In the genomic region with DNA sequence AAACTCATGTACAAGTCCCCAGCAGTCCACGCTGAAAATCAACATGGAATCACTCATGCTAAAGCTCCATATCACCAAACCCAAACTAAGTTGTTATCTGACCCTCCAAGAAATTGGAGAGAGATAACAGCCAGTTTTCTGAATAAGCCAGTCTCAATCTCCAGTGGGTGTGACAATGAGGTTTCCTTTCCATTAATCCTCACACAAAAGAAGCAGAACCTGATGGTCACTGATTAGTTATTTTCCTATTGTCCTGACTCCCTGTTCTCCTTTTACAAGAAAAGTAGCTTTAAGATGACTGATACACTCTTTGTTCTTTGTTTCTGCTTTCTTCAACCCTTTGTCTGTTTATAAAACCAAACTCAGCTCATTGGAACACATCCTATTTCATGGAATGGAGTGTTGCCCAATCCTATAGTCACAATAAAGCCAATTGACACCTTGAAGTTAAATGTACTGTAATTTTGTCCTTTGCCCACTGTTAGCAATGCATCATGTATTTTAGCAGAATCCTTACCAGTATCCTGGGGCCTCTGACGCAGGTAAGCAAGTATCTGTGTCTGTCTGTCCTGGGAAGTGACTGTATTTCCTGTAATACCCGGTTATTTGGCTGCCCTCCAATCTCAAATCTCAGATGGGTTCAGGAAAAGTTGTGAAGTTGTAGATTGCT, we compare ENCODE assay signal across 1 cellular context.
TF ChIP-seq lines count a peak whose summit lies in the region.

No MANE protein-coding gene starts in this region.

TF ChIP-seq in IMR-90, 13 proteins besides CTCF, POLR2A, EP300 and RAD21:
- TF ChIP-seq MAFK (IDR thresholded peaks at IDR 0.05; ENCODE audit: low read depth, low read length) (no peak), CEBPB (IDR thresholded peaks at IDR 0.05; ENCODE audit: low read depth, low read length) (peak; percentile 46)
